ENCODE assay signal across 18 cellular contexts in genomic region chr7:37428681-37429434, GRCh38. TPM values are rescaled to one million over a fixed set of nuclear protein-coding genes. Genes with fewer than 3 reads are reported as not detected.
DNase-seq lines count a peak whose midpoint lies in the region; ATAC-seq, FAIRE-seq and TF ChIP-seq lines count a peak whose summit lies in the region.
"Had no signal": no experiment of that assay in that cellular context is flagged by ENCODE, and none has a peak within 500 bp of the region (broad histone marks: within the 10 kb centered on the region; RNA-seq: fewer than 3 reads in every experiment).

No MANE protein-coding gene starts in this region.

- H3K14ac ChIP-seq in H1 (ENCODE audit: insufficient read length) (no peak overlapping the region), trophoblast cell (ENCODE audit: low read length) (no peak overlapping the region)

- H4K8ac ChIP-seq in H1 (ENCODE audit: extremely low read depth, insufficient read depth, low read length) (no peak overlapping the region), trophoblast cell (ENCODE audit: low read depth, low read length) (no peak overlapping the region)

- TF ChIP-seq CTCF in H1 (IDR thresholded peaks at IDR 0.05; ENCODE audit: control extremely low read depth in 1 of 3, insufficient read depth in 1 of 3, low read depth in 1 of 3, low read length in 3 of 3): no peak
- TF ChIP-seq CTCF in natural killer cell (IDR thresholded peaks at IDR 0.05): no peak
- TF ChIP-seq CTCF in smooth muscle cell (IDR thresholded peaks at IDR 0.05; ENCODE audit: borderline replicate concordance, insufficient read depth, poor library complexity, severe bottlenecking): no peak

- peak overlapping the region; percentile 6 for H3K27ac Mint-ChIP-seq in activated T-cell treated with anti-CD3 and anti-CD28 coated beads, Interleukin-2, amount 50 U/mL, for 24 hours
- H3K27ac Mint-ChIP-seq in natural killer cell: no peak overlapping the region
- H3K27ac Mint-ChIP-seq: CD4-positive, CD25-positive, alpha-beta regulatory T cell; HFFc6 had no signal

- DNase-seq in activated T-cell treated with anti-CD3 and anti-CD28 coated beads, Interleukin-2, amount 50 U/mL, for 24 hours: no peak
- no peak for DNase-seq in activated T-cell treated with anti-CD3 and anti-CD28 coated beads, Interleukin-2, amount 50 U/mL, for 1 hour
- DNase-seq in H1 (ENCODE audit: low read depth in 1 of 2, low spot score in 2 of 2) (no peak), trophoblast cell (no peak), NCI-H82 treated with DMSO at 0.1 percent for 48 hours (lab: John Stamatoyannopoulos, UW; ENCODE audit: unreplicated experiment) (no peak), natural killer cell (no peak), smooth muscle cell (lab: John Stamatoyannopoulos, UW; ENCODE audit: unreplicated experiment) (no peak)
- DNase-seq: 8988T; AML-193; CD4-positive, CD25-positive, alpha-beta regulatory T cell; DMS53; GF-D8; HCEC 1CT; HFFc6 had no signal

- peak; percentile 48 for FAIRE-seq in H1 (lab: Jason Lieb, UNC)
- FAIRE-seq: HepG2, HTR-8/SVneo had no signal

- H4K91ac ChIP-seq in H1 (replicated peaks; ENCODE audit: insufficient read length, low read length): no peak overlapping the region
- no peak overlapping the region for H4K91ac ChIP-seq in trophoblast cell (ENCODE audit: low read depth, low read length)

- TF ChIP-seq RAD21 in H1 (IDR thresholded peaks at IDR 0.05 in 1 of 2, conservative IDR thresholded peaks at IDR 0.05 in 1 of 2; ENCODE audit: low read depth in 2 of 2, low read length in 2 of 2): no peak

- no peaks in the 10 kb centered on the region for H3K27me3 ChIP-seq in H1 (replicated peaks in 1 of 4; ENCODE audit: control insufficient read depth in 3 of 4, extremely low read depth in 1 of 4, insufficient read depth in 3 of 4, low read length in 3 of 4)
- H3K27me3 ChIP-seq in trophoblast cell (ENCODE audit: insufficient read depth, low read length): no peaks in the 10 kb centered on the region
- no peaks in the 10 kb centered on the region for H3K27me3 ChIP-seq in smooth muscle cell (ENCODE audit: low read depth)
- H3K27me3 ChIP-seq: BLaER1 treated with 17β-estradiol and CSF1 and Interleukin-3, amounts not matched to agents 10 nM and 100 nM had no signal

- H3K27me3 Mint-ChIP-seq in activated T-cell treated with anti-CD3 and anti-CD28 coated beads, Interleukin-2, amount 50 U/mL, for 24 hours: no peaks in the 10 kb centered on the region
- H3K27me3 Mint-ChIP-seq in natural killer cell (ENCODE audit: low read depth in 2 of 2): no peaks in the 10 kb centered on the region
- H3K27me3 Mint-ChIP-seq: CD4-positive, CD25-positive, alpha-beta regulatory T cell had no signal

- no peak overlapping the region for H2AFZ ChIP-seq in H1 (ENCODE audit: low read length)
- no peak overlapping the region for H2AFZ ChIP-seq in trophoblast cell (ENCODE audit: insufficient read depth, low read length, poor library complexity)
- no peak overlapping the region for H2AFZ ChIP-seq in smooth muscle cell (ENCODE audit: low read depth)

- H3K4me3 Mint-ChIP-seq in activated T-cell treated with anti-CD3 and anti-CD28 coated beads, Interleukin-2, amount 50 U/mL, for 24 hours: no peak overlapping the region
- no peak overlapping the region for H3K4me3 Mint-ChIP-seq in natural killer cell
- H3K4me3 Mint-ChIP-seq: CD4-positive, CD25-positive, alpha-beta regulatory T cell; HFFc6 had no signal

- no peaks in the 10 kb centered on the region; a peak in 1 of 8 replicates for H3K36me3 ChIP-seq in H1 (ENCODE audit: control insufficient read depth in 2 of 4, insufficient read depth in 4 of 4, low read length in 3 of 4)
- H3K36me3 ChIP-seq in trophoblast cell (ENCODE audit: control insufficient read depth in 1 of 2, insufficient read depth in 2 of 2, low read length in 2 of 2): peaks cover 0 to 10% of the 10 kb centered on the region in 2 experiments
- H3K36me3 ChIP-seq in smooth muscle cell (ENCODE audit: low read depth): no peaks in the 10 kb centered on the region

- H3K9me3 ChIP-seq in H1 (ENCODE audit: insufficient read depth in 2 of 2, low read depth in 1 of 2, low read length in 1 of 2) (no peaks in the 10 kb centered on the region), trophoblast cell (ENCODE audit: insufficient read depth, low read depth, low read length) (no peaks in the 10 kb centered on the region), smooth muscle cell (replicated peaks; ENCODE audit: low read depth) (no peaks in the 10 kb centered on the region)
- H3K9me3 ChIP-seq: BLaER1 treated with 17β-estradiol and CSF1 and Interleukin-3, amounts not matched to agents 10 nM and 100 nM had no signal

- WGBS in H1 (ENCODE audit: extremely low coverage in 1 of 2, insufficient coverage in 1 of 2, insufficient read length in 1 of 2, insufficient replicate concordance in 2 of 2, low coverage in 1 of 2, low lambda C conversion rate in 2 of 2, missing lambda C conversion rate in 1 of 2), 2 experiments: 80% methylated on average over 6 of the region's 6 CpGs; no CpG with 5 or more reads in 1 of the 2 experiments
- no CpG with 5 or more reads among the region's 6 CpGs for WGBS in trophoblast cell (ENCODE audit: extremely low coverage, insufficient coverage, insufficient read length)
- WGBS in smooth muscle cell (ENCODE audit: low lambda C conversion rate): 93% methylated on average over 6 of the region's 6 CpGs

- H4K20me1 ChIP-seq in H1 (replicated peaks in 1 of 2; ENCODE audit: control insufficient read depth in 1 of 2, insufficient read depth in 2 of 2, low read length in 2 of 2): no peaks in the 10 kb centered on the region
- H4K20me1 ChIP-seq in smooth muscle cell (ENCODE audit: low read depth): no peaks in the 10 kb centered on the region

- no peak overlapping the region for H3K4ac ChIP-seq in H1 (replicated peaks; ENCODE audit: insufficient read length, low read depth, low read length)
- no peak overlapping the region for H3K4ac ChIP-seq in trophoblast cell (ENCODE audit: low read depth, low read length)

- no peak overlapping the region for H3K4me3 ChIP-seq in H1 (ENCODE audit: extremely low read depth in 1 of 4, insufficient read depth in 2 of 4, low read depth in 3 of 4, low read length in 4 of 4)
- no peak overlapping the region for H3K4me3 ChIP-seq in trophoblast cell (ENCODE audit: low read depth, low read length)
- H3K4me3 ChIP-seq in smooth muscle cell: no peak overlapping the region
- H3K4me3 ChIP-seq: BLaER1 treated with 17β-estradiol and CSF1 and Interleukin-3, amounts not matched to agents 10 nM and 100 nM had no signal

- H3K9me3 Mint-ChIP-seq in activated T-cell treated with anti-CD3 and anti-CD28 coated beads, Interleukin-2, amount 50 U/mL, for 24 hours: no peaks in the 10 kb centered on the region
- H3K9me3 Mint-ChIP-seq in natural killer cell: no peaks in the 10 kb centered on the region

- peaks cover 57% of the 10 kb centered on the region for H3K36me3 Mint-ChIP-seq in activated T-cell treated with anti-CD3 and anti-CD28 coated beads, Interleukin-2, amount 50 U/mL, for 24 hours (ENCODE audit: low read depth)
- H3K36me3 Mint-ChIP-seq in natural killer cell: peaks cover 10% of the 10 kb centered on the region

- H3K56ac ChIP-seq in H1 (replicated peaks; ENCODE audit: insufficient read length, low read depth, low read length): no peak overlapping the region

- ATAC-seq in natural killer cell: no peak
- ATAC-seq in GM21786 (IDR thresholded peaks at IDR 0.05; ENCODE audit: unreplicated experiment): no peak
- ATAC-seq: HepG2 had no signal

- H3K18ac ChIP-seq in H1 (ENCODE audit: extremely low read depth, low read length) (no peak overlapping the region), trophoblast cell (ENCODE audit: low read length) (no peak overlapping the region)

- H2BK15ac ChIP-seq in H1 (ENCODE audit: low read length): no peak overlapping the region

- no peak overlapping the region for H4K12ac ChIP-seq in trophoblast cell (ENCODE audit: low read depth, low read length)

- H3F3A ChIP-seq in smooth muscle cell (ENCODE audit: low read depth): no peaks in the 10 kb centered on the region

- H3K23ac ChIP-seq in H1 (ENCODE audit: insufficient read length) (no peak overlapping the region), trophoblast cell (ENCODE audit: low read length) (peak overlapping the region; percentile 64)

- POLR2A ChIA-PET in H1 (lab: Charles Lee; ENCODE audit: partially characterized antibody): interaction anchor here (1.3 kb wide), 1 partner anchor 8 kb away, joined by 3 read pairs; no protein-coding TSS in a partner anchor

- peaks cover 0 to 8% of the 10 kb centered on the region in 2 experiments; a peak in 1 of 4 replicates for H3K79me2 ChIP-seq in H1 (ENCODE audit: control insufficient read depth in 1 of 2, insufficient read depth in 2 of 2, low read length in 2 of 2)
- H3K79me2 ChIP-seq in trophoblast cell (ENCODE audit: control insufficient read depth, insufficient read depth, low read length, poor library complexity): no peaks in the 10 kb centered on the region
- H3K79me2 ChIP-seq in smooth muscle cell (ENCODE audit: low read depth): no peaks in the 10 kb centered on the region

- H2BK20ac ChIP-seq in H1 (ENCODE audit: low read length): no peak overlapping the region

- H3K4me1 Mint-ChIP-seq in activated T-cell treated with anti-CD3 and anti-CD28 coated beads, Interleukin-2, amount 50 U/mL, for 24 hours (ENCODE audit: low read depth): peaks cover 90% of the 10 kb centered on the region
- peaks cover 53 to 58% of the 10 kb centered on the region in 2 donors for H3K4me1 Mint-ChIP-seq in natural killer cell

- H4K5ac ChIP-seq in H1 (ENCODE audit: insufficient read length, low read depth, low read length): no peak overlapping the region

- H2AK5ac ChIP-seq in H1 (ENCODE audit: low read depth, low read length): no peak overlapping the region
- no peak overlapping the region for H2AK5ac ChIP-seq in trophoblast cell (ENCODE audit: low read length)

- H3K4me2 ChIP-seq in H1 (ENCODE audit: insufficient read depth in 1 of 2, low read depth in 2 of 2, low read length in 2 of 2) (no peak overlapping the region), trophoblast cell (ENCODE audit: low read length) (no peak overlapping the region), smooth muscle cell (no peak overlapping the region)
- H3K4me2 ChIP-seq: BLaER1 treated with 17β-estradiol and CSF1 and Interleukin-3, amounts not matched to agents 10 nM and 100 nM had no signal

- intact Hi-C loops in natural killer cell (cut with micrococcal nuclease): no loop called here

- peak overlapping the region; percentile 15; the same call in 1 of the 2 replicates for H3K27ac ChIP-seq in H1 (ENCODE audit: low read depth, low read length)
- no peak overlapping the region for H3K27ac ChIP-seq in trophoblast cell (ENCODE audit: low read depth, low read length)
- no peak overlapping the region for H3K27ac ChIP-seq in smooth muscle cell (ENCODE audit: low read depth)
- H3K27ac ChIP-seq: BLaER1 treated with 17β-estradiol and CSF1 and Interleukin-3, amounts not matched to agents 10 nM and 100 nM had no signal

- no peak overlapping the region for H2BK12ac ChIP-seq in H1 (ENCODE audit: low read depth, low read length)
- H2BK12ac ChIP-seq in trophoblast cell (ENCODE audit: low read length): no peak overlapping the region

- TF ChIP-seq EP300 in H1 (IDR thresholded peaks at IDR 0.05; ENCODE audit: borderline replicate concordance in 1 of 2, low read depth in 2 of 2, low read length in 2 of 2): no peak

- H3K4me1 ChIP-seq in H1 (replicated peaks in 1 of 4; ENCODE audit: control insufficient read depth in 3 of 4, insufficient read depth in 4 of 4, low read length in 3 of 4) (no peaks in the 10 kb centered on the region; a peak in 1 of 7 replicates), trophoblast cell (ENCODE audit: control insufficient read depth in 1 of 2, insufficient read depth in 2 of 2, low read length in 2 of 2) (no peaks in the 10 kb centered on the region), smooth muscle cell (ENCODE audit: low read depth) (no peaks in the 10 kb centered on the region)

- H2BK5ac ChIP-seq in H1 (ENCODE audit: low read depth, low read length): no peak overlapping the region
- no peak overlapping the region for H2BK5ac ChIP-seq in trophoblast cell (ENCODE audit: low read depth, low read length, poor library complexity)

- CTCF ChIA-PET in H1 (lab: Charles Lee; ENCODE audit: partially characterized antibody): interaction anchor here (0.7 kb wide), 1 partner anchor 11 kb away, joined by 4 read pairs; no protein-coding TSS in a partner anchor

- H3K79me1 ChIP-seq in H1 (ENCODE audit: low read depth, low read length): no peaks in the 10 kb centered on the region
- no peaks in the 10 kb centered on the region for H3K79me1 ChIP-seq in trophoblast cell (ENCODE audit: low read length)

- TF ChIP-seq POLR2A in H1 (IDR thresholded peaks at IDR 0.05; ENCODE audit: control extremely low read depth in 1 of 2, low read depth in 2 of 2, low read length in 2 of 2): no peak

- no peaks in the 10 kb centered on the region for H3K23me2 ChIP-seq in H1 (ENCODE audit: low read depth, low read length)

- no peak overlapping the region for H3K9ac ChIP-seq in H1 (replicated peaks in 1 of 4; ENCODE audit: extremely low read depth in 1 of 4, low read depth in 3 of 4, low read length in 3 of 4)
- no peak overlapping the region for H3K9ac ChIP-seq in trophoblast cell (ENCODE audit: low read length)
- no peak overlapping the region for H3K9ac ChIP-seq in smooth muscle cell (ENCODE audit: low read depth)
- H3K9ac ChIP-seq: BLaER1 treated with 17β-estradiol and CSF1 and Interleukin-3, amounts not matched to agents 10 nM and 100 nM had no signal

- no peak overlapping the region for H2BK120ac ChIP-seq in H1 (replicated peaks; ENCODE audit: low read depth, low read length)
- no peak overlapping the region for H2BK120ac ChIP-seq in trophoblast cell (ENCODE audit: insufficient read depth, low read length, poor library complexity)

RNA-seq across cellular contexts. Expression of gene ELMO1, which starts 19.8 kb away (rescaled TPM):
- 18.4 and 20.6 TPM in 2 replicates for total RNA-seq in H1 (2021; fragmentation: NEBNext Ultra II Directional; extraction: Animal tissue kit (Norgen Biotek cat#: 25700))
- polyA plus RNA-seq in H1 (2011; rRNA removed) (14.1 and 21.0 TPM in 2 replicates), smooth muscle cell (8.2 and 15.7 TPM in 2 replicates)
- 8.6 TPM for polyA plus RNA-seq in H1 (2011; cell fraction: cytosol; rRNA removed)
- polyA plus RNA-seq in H1 (2011; cell fraction: nucleus; rRNA removed): 18.5 TPM
- 19.3 to 24.3 TPM (median 21.1 TPM) in 4 replicates for polyA plus RNA-seq in H1 (2012, experiment 1 of 2)
- 10.1 TPM for polyA plus RNA-seq in H1 (2012, experiment 2 of 2)
- polyA plus RNA-seq in H1 (2013, experiment 1 of 2): 6.8 TPM
- polyA plus RNA-seq in H1 (2013, experiment 2 of 2): 6.6 TPM
- 65.9 and 71.4 TPM in 2 replicates for polyA minus RNA-seq in H1 (2011; rRNA and poly(A)+ RNA removed)
- polyA minus RNA-seq in H1 (2011; cell fraction: cytosol; rRNA and poly(A)+ RNA removed): 19.8 TPM
- polyA minus RNA-seq in H1 (2011; cell fraction: nucleus; rRNA and poly(A)+ RNA removed): 178 TPM
- 64.9 and 67.0 TPM in 2 replicates for polyA plus RNA-seq in trophoblast cell (2013)
- total RNA-seq in natural killer cell (100 to 1,000 TPM; 127 to 147 (median 130) TPM), smooth muscle cell (24.0 and 36.0 TPM in 2 replicates)
- total RNA-seq: HFFc6 had no signal
